1 cellular context compared by ENCODE assay signal in genomic region chr9:34636791-34637355, GRCh38.
TF ChIP-seq lines count a peak whose summit lies in the region.

No MANE protein-coding gene starts in this region.

TF ChIP-seq in GM23338, 12 proteins besides CTCF, POLR2A, EP300 and RAD21 (continued from another document):
- TF ChIP-seq REST (IDR thresholded peaks at IDR 0.05; ENCODE audit: unreplicated experiment) (no peak), ZNF114 (CRISPR knock-in tag; IDR thresholded peaks at IDR 0.05) (no peak), EZH2 (IDR thresholded peaks at IDR 0.05; ENCODE audit: low read depth, unreplicated experiment) (no peak), JUNB (IDR thresholded peaks at IDR 0.05; ENCODE audit: unreplicated experiment) (no peak), ZNF331 (CRISPR knock-in tag; IDR thresholded peaks at IDR 0.05; ENCODE audit: low read depth) (no peak), NANOG (IDR thresholded peaks at IDR 0.05; ENCODE audit: borderline replicate concordance) (no peak), STAT1 (IDR thresholded peaks at IDR 0.05; ENCODE audit: unreplicated experiment) (no peak)
- TF ChIP-seq, protein P1, sequence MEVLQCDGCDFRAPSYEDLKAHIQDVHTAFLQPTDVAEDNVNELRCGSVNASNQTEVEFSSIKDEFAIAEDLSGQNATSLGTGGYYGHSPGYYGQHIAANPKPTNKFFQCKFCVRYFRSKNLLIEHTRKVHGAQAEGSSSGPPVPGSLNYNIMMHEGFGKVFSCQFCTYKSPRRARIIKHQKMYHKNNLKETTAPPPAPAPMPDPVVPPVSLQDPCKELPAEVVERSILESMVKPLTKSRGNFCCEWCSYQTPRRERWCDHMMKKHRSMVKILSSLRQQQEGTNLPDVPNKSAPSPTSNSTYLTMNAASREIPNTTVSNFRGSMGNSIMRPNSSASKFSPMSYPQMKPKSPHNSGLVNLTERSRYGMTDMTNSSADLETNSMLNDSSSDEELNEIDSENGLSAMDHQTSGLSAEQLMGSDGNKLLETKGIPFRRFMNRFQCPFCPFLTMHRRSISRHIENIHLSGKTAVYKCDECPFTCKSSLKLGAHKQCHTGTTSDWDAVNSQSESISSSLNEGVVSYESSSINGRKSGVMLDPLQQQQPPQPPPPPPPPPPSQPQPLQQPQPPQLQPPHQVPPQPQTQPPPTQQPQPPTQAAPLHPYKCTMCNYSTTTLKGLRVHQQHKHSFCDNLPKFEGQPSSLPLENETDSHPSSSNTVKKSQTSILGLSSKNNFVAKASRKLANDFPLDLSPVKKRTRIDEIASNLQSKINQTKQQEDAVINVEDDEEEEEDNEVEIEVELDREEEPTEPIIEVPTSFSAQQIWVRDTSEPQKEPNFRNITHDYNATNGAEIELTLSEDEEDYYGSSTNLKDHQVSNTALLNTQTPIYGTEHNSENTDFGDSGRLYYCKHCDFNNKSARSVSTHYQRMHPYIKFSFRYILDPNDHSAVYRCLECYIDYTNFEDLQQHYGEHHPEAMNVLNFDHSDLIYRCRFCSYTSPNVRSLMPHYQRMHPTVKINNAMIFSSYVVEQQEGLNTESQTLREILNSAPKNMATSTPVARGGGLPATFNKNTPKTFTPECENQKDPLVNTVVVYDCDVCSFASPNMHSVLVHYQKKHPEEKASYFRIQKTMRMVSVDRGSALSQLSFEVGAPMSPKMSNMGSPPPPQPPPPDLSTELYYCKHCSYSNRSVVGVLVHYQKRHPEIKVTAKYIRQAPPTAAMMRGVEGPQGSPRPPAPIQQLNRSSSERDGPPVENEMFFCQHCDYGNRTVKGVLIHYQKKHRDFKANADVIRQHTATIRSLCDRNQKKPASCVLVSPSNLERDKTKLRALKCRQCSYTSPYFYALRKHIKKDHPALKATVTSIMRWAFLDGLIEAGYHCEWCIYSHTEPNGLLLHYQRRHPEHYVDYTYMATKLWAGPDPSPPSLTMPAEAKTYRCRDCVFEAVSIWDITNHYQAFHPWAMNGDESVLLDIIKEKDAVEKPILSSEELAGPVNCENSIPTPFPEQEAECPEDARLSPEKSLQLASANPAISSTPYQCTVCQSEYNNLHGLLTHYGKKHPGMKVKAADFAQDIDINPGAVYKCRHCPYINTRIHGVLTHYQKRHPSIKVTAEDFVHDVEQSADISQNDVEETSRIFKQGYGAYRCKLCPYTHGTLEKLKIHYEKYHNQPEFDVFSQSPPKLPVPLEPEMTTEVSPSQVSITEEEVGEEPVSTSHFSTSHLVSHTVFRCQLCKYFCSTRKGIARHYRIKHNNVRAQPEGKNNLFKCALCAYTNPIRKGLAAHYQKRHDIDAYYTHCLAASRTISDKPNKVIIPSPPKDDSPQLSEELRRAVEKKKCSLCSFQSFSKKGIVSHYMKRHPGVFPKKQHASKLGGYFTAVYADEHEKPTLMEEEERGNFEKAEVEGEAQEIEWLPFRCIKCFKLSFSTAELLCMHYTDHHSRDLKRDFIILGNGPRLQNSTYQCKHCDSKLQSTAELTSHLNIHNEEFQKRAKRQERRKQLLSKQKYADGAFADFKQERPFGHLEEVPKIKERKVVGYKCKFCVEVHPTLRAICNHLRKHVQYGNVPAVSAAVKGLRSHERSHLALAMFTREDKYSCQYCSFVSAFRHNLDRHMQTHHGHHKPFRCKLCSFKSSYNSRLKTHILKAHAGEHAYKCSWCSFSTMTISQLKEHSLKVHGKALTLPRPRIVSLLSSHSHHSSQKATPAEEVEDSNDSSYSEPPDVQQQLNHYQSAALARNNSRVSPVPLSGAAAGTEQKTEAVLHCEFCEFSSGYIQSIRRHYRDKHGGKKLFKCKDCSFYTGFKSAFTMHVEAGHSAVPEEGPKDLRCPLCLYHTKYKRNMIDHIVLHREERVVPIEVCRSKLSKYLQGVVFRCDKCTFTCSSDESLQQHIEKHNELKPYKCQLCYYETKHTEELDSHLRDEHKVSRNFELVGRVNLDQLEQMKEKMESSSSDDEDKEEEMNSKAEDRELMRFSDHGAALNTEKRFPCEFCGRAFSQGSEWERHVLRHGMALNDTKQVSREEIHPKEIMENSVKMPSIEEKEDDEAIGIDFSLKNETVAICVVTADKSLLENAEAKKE (CRISPR knock-in tag; IDR thresholded peaks at IDR 0.05): no peak
